ENCODE assay signal across 25 cellular contexts in genomic region chr2:145715601-145716000, GRCh38.
A peak's percentile ranks its signal among the peaks of the same experiment; 100 is the strongest.
DNase-seq lines count a peak whose midpoint lies in the region; ATAC-seq, FAIRE-seq and TF ChIP-seq lines count a peak whose summit lies in the region.
"Had no signal": no experiment of that assay in that cellular context is flagged by ENCODE, and none has a peak within 500 bp of the region (broad histone marks: within the 10 kb centered on the region; RNA-seq: fewer than 3 reads in every experiment).

No MANE protein-coding gene starts in this region.

- no peak for FAIRE-seq in RCC 7860 (lab: Jason Lieb, UNC)

- TF ChIP-seq POLR2A in breast epithelium (IDR thresholded peaks at IDR 0.05) = no peak

- H3K9me3 ChIP-seq in breast epithelium (no peaks in the 10 kb centered on the region), right cardiac atrium (ENCODE audit: control insufficient read depth, low read length) (no peaks in the 10 kb centered on the region)
- H3K9me3 ChIP-seq: prostate gland, thyroid gland had no signal

- no peaks in the 10 kb centered on the region for H3K36me3 ChIP-seq in breast epithelium
- H3K36me3 ChIP-seq: prostate gland, thyroid gland had no signal

- H3K27me3 ChIP-seq in breast epithelium (no peaks in the 10 kb centered on the region), right cardiac atrium (ENCODE audit: control insufficient read depth, insufficient read depth) (no peaks in the 10 kb centered on the region)
- H3K27me3 ChIP-seq: thyroid gland had no signal

- WGBS in right cardiac atrium = 78% methylated on average over 2 of the region's 2 CpGs

- intact Hi-C loops in MCF 10A (cut with micrococcal nuclease) (no loop called here), breast epithelium (cut with DNase I; ENCODE audit: low total_unique reads) (no loop called here), right cardiac atrium (cut with DNase I) (no loop called here)

- H3K27ac ChIP-seq in breast epithelium (no peak overlapping the region), right cardiac atrium (ENCODE audit: low read length) (no peak overlapping the region)
- H3K27ac ChIP-seq: prostate gland, skin epidermis, thyroid gland had no signal

- H3K27me3 Mint-ChIP-seq in MCF 10A (ENCODE audit: insufficient read depth, unreplicated experiment) = no peaks in the 10 kb centered on the region
- H3K27me3 Mint-ChIP-seq: activated CD8-positive, alpha-beta memory T cell treated with anti-CD3 and anti-CD28 coated beads, Interleukin-2, amount 10 ng/mL, durations not matched to agents 7 days and 5 days; activated naive CD8-positive, alpha-beta T cell treated with anti-CD3 and anti-CD28 coated beads, Interleukin-2, amount 10 ng/mL, durations not matched to agents 7 days and 5 days; brain; CD4-positive, alpha-beta memory T cell had no signal

- POLR2A ChIA-PET in MCF 10A (lab: Yijun Ruan, JAX) = interaction anchor here (0.6 kb wide), 1 partner anchor 1710 kb away, joined by 3 read pairs; no protein-coding TSS in a partner anchor

- no peak overlapping the region for H3K27ac Mint-ChIP-seq in MCF 10A (ENCODE audit: low read depth, unreplicated experiment)
- H3K27ac Mint-ChIP-seq: activated CD8-positive, alpha-beta memory T cell treated with anti-CD3 and anti-CD28 coated beads, Interleukin-2, amount 10 ng/mL, durations not matched to agents 7 days and 5 days; activated naive CD8-positive, alpha-beta T cell treated with anti-CD3 and anti-CD28 coated beads, Interleukin-2, amount 10 ng/mL, durations not matched to agents 7 days and 5 days; activated T-helper 1 cell treated with anti-CD3 and anti-CD28 coated beads, Interleukin-12 subunit alpha, Interleukin-12 subunit beta, Interleukin-2, Interleukin-4 antibody, amounts not matched to agents 30 ng/mL and 10 ng/mL and 1 ng/mL, durations not matched to agents 14 hours and 24 hours and 36 hours; brain; CD4-positive, alpha-beta memory T cell; H9 had no signal

- H3K36me3 Mint-ChIP-seq in MCF 10A (ENCODE audit: insufficient read depth, unreplicated experiment) = peaks cover 6% of the 10 kb centered on the region
- H3K36me3 Mint-ChIP-seq: activated CD8-positive, alpha-beta memory T cell treated with anti-CD3 and anti-CD28 coated beads, Interleukin-2, amount 10 ng/mL, durations not matched to agents 7 days and 5 days; activated naive CD8-positive, alpha-beta T cell treated with anti-CD3 and anti-CD28 coated beads, Interleukin-2, amount 10 ng/mL, durations not matched to agents 7 days and 5 days; brain; CD4-positive, alpha-beta memory T cell had no signal

- H3K9me3 Mint-ChIP-seq in MCF 10A (ENCODE audit: unreplicated experiment) = peaks cover 10% of the 10 kb centered on the region
- H3K9me3 Mint-ChIP-seq: activated naive CD8-positive, alpha-beta T cell treated with anti-CD3 and anti-CD28 coated beads, Interleukin-2, amount 10 ng/mL, durations not matched to agents 7 days and 5 days had no signal

- TF ChIP-seq CTCF in MCF 10A (IDR thresholded peaks at IDR 0.05; ENCODE audit: unreplicated experiment) = no peak
- TF ChIP-seq CTCF in breast epithelium (IDR thresholded peaks at IDR 0.05) = no peak
- TF ChIP-seq CTCF in epithelial cell of esophagus (IDR thresholded peaks at IDR 0.05; ENCODE audit: insufficient read depth, low read depth, low read length, missing control alignments) = no peak

- in situ Hi-C loops in KBM-7 (cut with MboI; ENCODE audit: low pct_unique_long_range_greater_than_20kb, low sequenced_read_pairs) = no loop called here

- BruUV-seq in MCF 10A (replicated peaks; lab: Mats Ljungman, UMichigan) = no TSS peak

- H3K4me3 Mint-ChIP-seq in MCF 10A (ENCODE audit: unreplicated experiment) = no peak overlapping the region
- H3K4me3 Mint-ChIP-seq: activated CD8-positive, alpha-beta memory T cell treated with anti-CD3 and anti-CD28 coated beads, Interleukin-2, amount 10 ng/mL, durations not matched to agents 7 days and 5 days; activated naive CD8-positive, alpha-beta T cell treated with anti-CD3 and anti-CD28 coated beads, Interleukin-2, amount 10 ng/mL, durations not matched to agents 7 days and 5 days; activated T-helper 1 cell treated with anti-CD3 and anti-CD28 coated beads, Interleukin-12 subunit alpha, Interleukin-12 subunit beta, Interleukin-2, Interleukin-4 antibody, amounts not matched to agents 30 ng/mL and 10 ng/mL and 1 ng/mL, durations not matched to agents 14 hours and 24 hours and 36 hours; brain; CD4-positive, alpha-beta memory T cell; H9; neural crest cell had no signal

- CTCF ChIA-PET in MCF 10A (lab: Yijun Ruan, JAX) = no interaction called here

- DNase-seq in MCF 10A (ENCODE audit: unreplicated experiment) = peak; percentile 55
- DNase-seq in breast epithelium (ENCODE audit: low spot score in 2 of 2) = no peak
- peak; percentile 74 to 89 for DNase-seq in NCI-H446 (lab: John Stamatoyannopoulos, UW)
- peak; percentile 17 for DNase-seq in epithelial cell of esophagus (ENCODE audit: low read depth)
- no peak for DNase-seq in RCC 7860 (ENCODE audit: low spot score)
- no peak for DNase-seq in KBM-7
- no peak for DNase-seq in right cardiac atrium
- DNase-seq: activated CD4-positive, alpha-beta T cell treated with anti-CD3 and anti-CD28 coated beads for 4 hours; activated CD8-positive, alpha-beta memory T cell treated with anti-CD3 and anti-CD28 coated beads, Interleukin-2, amount 10 ng/mL, durations not matched to agents 7 days and 5 days; activated naive CD8-positive, alpha-beta T cell treated with anti-CD3 and anti-CD28 coated beads, Interleukin-2, amount 10 ng/mL, durations not matched to agents 7 days and 5 days; CD4-positive, alpha-beta memory T cell; cortex of kidney; foreskin melanocyte; H9; hippocampal formation; left ventricle myocardium superior; stimulated activated naive CD4-positive, alpha-beta T cell; thyroid gland had no signal

- H3K4me1 ChIP-seq in breast epithelium (no peaks in the 10 kb centered on the region), right cardiac atrium (ENCODE audit: control insufficient read depth, insufficient read depth, low read length) (no peaks in the 10 kb centered on the region)
- H3K4me1 ChIP-seq: prostate gland, thyroid gland had no signal

- H3K4me1 Mint-ChIP-seq in MCF 10A (ENCODE audit: insufficient read depth, unreplicated experiment) = peaks cover 5% of the 10 kb centered on the region
- H3K4me1 Mint-ChIP-seq: activated CD8-positive, alpha-beta memory T cell treated with anti-CD3 and anti-CD28 coated beads, Interleukin-2, amount 10 ng/mL, durations not matched to agents 7 days and 5 days; activated naive CD8-positive, alpha-beta T cell treated with anti-CD3 and anti-CD28 coated beads, Interleukin-2, amount 10 ng/mL, durations not matched to agents 7 days and 5 days; CD4-positive, alpha-beta memory T cell; neural crest cell had no signal

- ATAC-seq in HG02885 (IDR thresholded peaks at IDR 0.05; ENCODE audit: poor library complexity, unreplicated experiment) (no peak), right cardiac atrium (no peak)
- ATAC-seq: activated CD8-positive, alpha-beta memory T cell treated with anti-CD3 and anti-CD28 coated beads, Interleukin-2, amount 10 ng/mL, durations not matched to agents 7 days and 5 days; left ventricle myocardium superior; Right ventricle myocardium inferior had no signal

- H3K4me3 ChIP-seq in breast epithelium = no peak overlapping the region
- H3K4me3 ChIP-seq in epithelial cell of esophagus (ENCODE audit: low read length) = no peak overlapping the region
- no peak overlapping the region for H3K4me3 ChIP-seq in right cardiac atrium (ENCODE audit: low read length)
- H3K4me3 ChIP-seq: prostate gland, skin epidermis, thyroid gland had no signal

Comparison
In these comparisons a context has a peak if more than half of its experiments do, and no peak if none do; other contexts are left out.
1. DNase-seq: peak in MCF 10A (single experiment), NCI-H446 (2 of 2) and epithelial cell of esophagus (single experiment); none in breast epithelium (0 of 2), RCC 7860 (single experiment), KBM-7 (single experiment) and right cardiac atrium (0 of 3).